ENCODE assay signal across 2 cellular contexts in the genomic region with DNA sequence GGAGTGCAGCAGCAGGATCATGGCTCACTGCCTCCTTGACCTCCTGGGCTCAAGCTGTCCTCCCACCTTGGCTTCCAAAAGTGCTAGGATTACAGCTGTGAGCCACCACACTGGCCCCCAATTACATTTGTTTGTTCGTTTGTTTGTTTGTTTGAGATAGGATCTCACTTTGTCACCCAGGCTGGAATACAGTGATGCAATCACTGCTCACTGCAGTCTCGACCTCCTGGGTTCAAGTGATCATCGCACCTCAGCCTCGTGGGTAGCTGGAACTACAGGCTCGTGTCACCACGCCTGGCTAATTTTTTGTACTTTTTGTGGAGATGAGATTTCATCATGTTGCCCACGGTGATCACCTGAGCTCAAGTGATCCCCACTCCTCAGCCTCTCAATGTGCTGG.
TF ChIP-seq lines count a peak whose summit lies in the region.

No MANE protein-coding gene starts in this region.

TF ChIP-seq in IMR-90, 13 proteins besides CTCF, POLR2A, EP300 and RAD21:
- no peak for TF ChIP-seq CHD1 (IDR thresholded peaks at IDR 0.05; ENCODE audit: low read depth, low read length)
- TF ChIP-seq CEBPB (IDR thresholded peaks at IDR 0.05; ENCODE audit: low read depth, low read length) = peak; percentile 32; the same call in 1 of the 2 replicates
- no peak for TF ChIP-seq RCOR1 (IDR thresholded peaks at IDR 0.05; ENCODE audit: insufficient replicate concordance, low read length)

TF ChIP-seq in H1, 55 proteins besides CTCF, POLR2A, EP300 and RAD21:
- TF ChIP-seq NRF1 (IDR thresholded peaks at IDR 0.05; ENCODE audit: low read depth, low read length) (no peak), SRF (IDR thresholded peaks at IDR 0.05; ENCODE audit: low read depth, low read length) (no peak), CTBP2 (IDR thresholded peaks at IDR 0.05; ENCODE audit: borderline replicate concordance, insufficient read depth, insufficient read length, low read length) (no peak), RBBP5 (IDR thresholded peaks at IDR 0.05; ENCODE audit: borderline replicate concordance, low read depth, low read length) (no peak), SIX5 (IDR thresholded peaks at IDR 0.05; ENCODE audit: low read depth, low read length) (no peak), RNF2 (IDR thresholded peaks at IDR 0.05; ENCODE audit: borderline replicate concordance, low read depth, low read length, missing control alignments, poor library complexity, severe bottlenecking) (no peak), TAF7 (optimal IDR thresholded peaks at IDR 0.05; ENCODE audit: borderline replicate concordance, low read depth, low read length) (no peak), NANOG (IDR thresholded peaks at IDR 0.05; ENCODE audit: insufficient read depth, low read depth, low read length, poor library complexity, severe bottlenecking) (no peak), SAP30 (IDR thresholded peaks at IDR 0.05; ENCODE audit: insufficient read depth, insufficient replicate concordance, low read length) (no peak), SP2 (IDR thresholded peaks at IDR 0.05; ENCODE audit: low read length) (no peak), TBP (IDR thresholded peaks at IDR 0.05; ENCODE audit: low read depth, low read length) (no peak), CBX5 (IDR thresholded peaks at IDR 0.05; ENCODE audit: low read depth, low read length) (no peak), JUN (IDR thresholded peaks at IDR 0.05; ENCODE audit: low read depth, low read length) (no peak), CREB1 (IDR thresholded peaks at IDR 0.05) (no peak), POLR2AphosphoS5 (IDR thresholded peaks at IDR 0.05; ENCODE audit: low read depth, low read length) (no peak), CHD2 (IDR thresholded peaks at IDR 0.05; ENCODE audit: low read length) (no peak), BACH1 (IDR thresholded peaks at IDR 0.05; ENCODE audit: low read length) (no peak)
- TF ChIP-seq, protein P1, sequence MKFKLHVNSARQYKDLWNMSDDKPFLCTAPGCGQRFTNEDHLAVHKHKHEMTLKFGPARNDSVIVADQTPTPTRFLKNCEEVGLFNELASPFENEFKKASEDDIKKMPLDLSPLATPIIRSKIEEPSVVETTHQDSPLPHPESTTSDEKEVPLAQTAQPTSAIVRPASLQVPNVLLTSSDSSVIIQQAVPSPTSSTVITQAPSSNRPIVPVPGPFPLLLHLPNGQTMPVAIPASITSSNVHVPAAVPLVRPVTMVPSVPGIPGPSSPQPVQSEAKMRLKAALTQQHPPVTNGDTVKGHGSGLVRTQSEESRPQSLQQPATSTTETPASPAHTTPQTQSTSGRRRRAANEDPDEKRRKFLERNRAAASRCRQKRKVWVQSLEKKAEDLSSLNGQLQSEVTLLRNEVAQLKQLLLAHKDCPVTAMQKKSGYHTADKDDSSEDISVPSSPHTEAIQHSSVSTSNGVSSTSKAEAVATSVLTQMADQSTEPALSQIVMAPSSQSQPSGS (IDR thresholded peaks at IDR 0.05; ENCODE audit: low read length) = no peak
